Comparison of ENCODE assay signal across 21 cellular contexts in the genomic region with DNA sequence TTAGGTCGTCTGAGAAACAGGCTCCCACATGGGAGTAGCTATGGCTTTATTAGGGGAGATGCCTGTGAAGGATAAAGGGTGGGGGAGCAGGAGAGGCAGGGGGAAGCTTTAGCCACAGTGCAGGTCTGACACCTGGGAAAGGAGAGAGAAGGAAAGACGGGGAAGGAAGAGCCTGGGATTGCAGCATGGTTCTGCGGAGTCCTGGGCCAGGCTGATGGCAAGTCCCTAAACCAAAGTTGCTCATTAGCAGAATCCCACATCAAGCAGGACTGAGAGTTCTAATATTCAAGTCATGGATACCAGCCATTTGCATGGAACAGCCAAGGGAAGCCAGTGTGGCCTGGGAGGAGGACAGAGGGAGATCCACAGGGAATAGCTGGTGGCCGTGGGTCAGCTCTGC.
DNase-seq lines count a peak whose midpoint lies in the region; ATAC-seq and TF ChIP-seq lines count a peak whose summit lies in the region.
"Had no signal": no experiment of that assay in that cellular context is flagged by ENCODE, and none has a peak within 500 bp of the region (broad histone marks: within the 10 kb centered on the region; RNA-seq: fewer than 3 reads in every experiment).

No MANE protein-coding gene starts in this region.

- no peaks in the 10 kb centered on the region for H3K9me2 ChIP-seq in OCI-LY7 (ENCODE audit: insufficient read depth, low read length)

- CTCF ChIA-PET in OCI-LY7 (lab: Charles Lee; ENCODE audit: unreplicated experiment) = no interaction called here

- H3K27ac Mint-ChIP-seq in CD14-positive monocyte (no peak overlapping the region), chondrocyte (ENCODE audit: unreplicated experiment) (no peak overlapping the region)
- H3K27ac Mint-ChIP-seq: B cell; CD4-positive, CD25-positive, alpha-beta regulatory T cell; CD8-positive, alpha-beta memory T cell had no signal

- no peak overlapping the region for H3K4me2 ChIP-seq in OCI-LY7 (ENCODE audit: low read length)
- H3K4me2 ChIP-seq: BLaER1 treated with 17β-estradiol and CSF1 and Interleukin-3, amounts not matched to agents 10 nM and 100 nM had no signal

- no peaks in the 10 kb centered on the region for H3K4me1 ChIP-seq in OCI-LY7 (ENCODE audit: insufficient read depth, low read length, poor library complexity, severe bottlenecking)
- H3K4me1 ChIP-seq in body of pancreas = peaks cover 22% of the 10 kb centered on the region
- H3K4me1 ChIP-seq: HAP-1 had no signal

- POLR2A ChIA-PET in OCI-LY7 (lab: Charles Lee) = no interaction called here

- no TSS peak for BruUV-seq in OCI-LY7 (replicated peaks; lab: Mats Ljungman, UMichigan)

- WGBS in body of pancreas, 2 donors = 75 to 88% methylated on average over 4 of the region's 4 CpGs

- H2AFZ ChIP-seq in OCI-LY7 (ENCODE audit: low read length) = peak overlapping the region; percentile 95
- H2AFZ ChIP-seq: GM23248 had no signal

- intact Hi-C loops in CD14-positive monocyte (cut with micrococcal nuclease) = no loop called here
- intact Hi-C loops in OCI-LY7 (cut with micrococcal nuclease; ENCODE audit: unreplicated experiment) = no loop called here
- intact Hi-C loops in body of pancreas (cut with DNase I) = no loop called here

- no peak for TF ChIP-seq CTCF in CD14-positive monocyte (IDR thresholded peaks at IDR 0.05)
- no peak for TF ChIP-seq CTCF in OCI-LY7 (conservative IDR thresholded peaks at IDR 0.05; ENCODE audit: low read length)
- TF ChIP-seq CTCF in omental fat pad (IDR thresholded peaks at IDR 0.05) = no peak
- no peak for TF ChIP-seq CTCF in chondrocyte (IDR thresholded peaks at IDR 0.05)
- no peak for TF ChIP-seq CTCF in body of pancreas (IDR thresholded peaks at IDR 0.05)

- H3K27me3 Mint-ChIP-seq in CD14-positive monocyte (ENCODE audit: low read depth in 3 of 3) = peaks cover 3 to 6% (median 6%) of the 10 kb centered on the region in 3 donors
- peaks cover 28% of the 10 kb centered on the region for H3K27me3 Mint-ChIP-seq in chondrocyte (ENCODE audit: low read depth)
- H3K27me3 Mint-ChIP-seq: CD4-positive, CD25-positive, alpha-beta regulatory T cell had no signal

- ATAC-seq in omental fat pad (ENCODE audit: low FRiP score) (no peak), body of pancreas (no peak)
- ATAC-seq: GM12878, HepG2 had no signal

- H3K4me3 ChIP-seq in OCI-LY7 (ENCODE audit: low read depth, low read length, poor library complexity, severe bottlenecking) (no peak overlapping the region), body of pancreas (no peak overlapping the region)
- H3K4me3 ChIP-seq: BLaER1 treated with 17β-estradiol and CSF1 and Interleukin-3, amounts not matched to agents 10 nM and 100 nM; GM12878; GM23248; HAP-1 had no signal

- no peaks in the 10 kb centered on the region for H3K36me3 Mint-ChIP-seq in CD14-positive monocyte
- H3K36me3 Mint-ChIP-seq in chondrocyte (ENCODE audit: low read depth) = no peaks in the 10 kb centered on the region
- H3K36me3 Mint-ChIP-seq: CD4-positive, CD25-positive, alpha-beta regulatory T cell; CD8-positive, alpha-beta memory T cell had no signal

- no peaks in the 10 kb centered on the region for H4K20me1 ChIP-seq in OCI-LY7 (ENCODE audit: insufficient read depth, low read length)
- H4K20me1 ChIP-seq: BLaER1 treated with 17β-estradiol and CSF1 and Interleukin-3, amounts not matched to agents 10 nM and 100 nM had no signal

- H3K36me3 ChIP-seq in OCI-LY7 (ENCODE audit: insufficient read depth, low read length) (no peaks in the 10 kb centered on the region), body of pancreas (replicated peaks in 1 of 2; ENCODE audit: insufficient read depth in 1 of 2, low read depth in 2 of 2) (no peaks in the 10 kb centered on the region)
- H3K36me3 ChIP-seq: BLaER1 treated with 17β-estradiol and CSF1 and Interleukin-3, amounts not matched to agents 10 nM and 100 nM; HAP-1 had no signal

- H3K9me3 ChIP-seq in OCI-LY7 (ENCODE audit: low read length) (no peaks in the 10 kb centered on the region; the same call in 1 of the 2 replicates), body of pancreas (no peaks in the 10 kb centered on the region)
- H3K9me3 ChIP-seq: BLaER1 treated with 17β-estradiol and CSF1 and Interleukin-3, amounts not matched to agents 10 nM and 100 nM; HAP-1 had no signal

- H3K27me3 ChIP-seq in body of pancreas = no peaks in the 10 kb centered on the region
- H3K27me3 ChIP-seq: BLaER1 treated with 17β-estradiol and CSF1 and Interleukin-3, amounts not matched to agents 10 nM and 100 nM had no signal

- H3K27ac ChIP-seq in OCI-LY7 (ENCODE audit: low read depth, low read length, poor library complexity, severe bottlenecking) (no peak overlapping the region), body of pancreas (no peak overlapping the region)
- H3K27ac ChIP-seq: BLaER1 treated with 17β-estradiol and CSF1 and Interleukin-3, amounts not matched to agents 10 nM and 100 nM; GM23248 had no signal

- H3K4me1 Mint-ChIP-seq in CD14-positive monocyte (no peaks in the 10 kb centered on the region), chondrocyte (ENCODE audit: low read depth) (peaks cover 15% of the 10 kb centered on the region)
- H3K4me1 Mint-ChIP-seq: B cell; CD4-positive, CD25-positive, alpha-beta regulatory T cell; CD8-positive, alpha-beta memory T cell had no signal

- H3K79me2 ChIP-seq in OCI-LY7 (ENCODE audit: insufficient read depth, low read depth, low read length) = no peaks in the 10 kb centered on the region

- DNase-seq in CD14-positive monocyte (ENCODE audit: low spot score) (peak; percentile 22), OCI-LY7 (ENCODE audit: low spot score) (no peak), islet precursor cell (peak; percentile 40), omental fat pad (ENCODE audit: low spot score) (peak; percentile 19), chondrocyte (ENCODE audit: low spot score) (no peak), HuH-7.5 (ENCODE audit: low spot score) (no peak), body of pancreas (no peak)
- DNase-seq in activated CD4-positive, CD25-positive, alpha-beta regulatory T cell (lab: John Stamatoyannopoulos, UW) = no peak
- DNase-seq: 8988T; CD4-positive, CD25-positive, alpha-beta regulatory T cell; CD8-positive, alpha-beta memory T cell; COR-L47; DMS 273 treated with DMSO at 0.1 percent for 48 hours; DND-41; EL; GM23248 had no signal

- H3K9me3 Mint-ChIP-seq in CD14-positive monocyte = peaks cover 0 to 3% (median 0%) of the 10 kb centered on the region in 7 donors
- H3K9me3 Mint-ChIP-seq in chondrocyte (ENCODE audit: low read depth) = no peaks in the 10 kb centered on the region

- H3K4me3 Mint-ChIP-seq in CD14-positive monocyte (no peak overlapping the region), chondrocyte (ENCODE audit: unreplicated experiment) (no peak overlapping the region)
- H3K4me3 Mint-ChIP-seq: B cell; CD4-positive, CD25-positive, alpha-beta regulatory T cell; CD8-positive, alpha-beta memory T cell had no signal

- TF ChIP-seq POLR2A in body of pancreas (IDR thresholded peaks at IDR 0.05) = no peak

Comparison
In these comparisons a context has a peak if more than half of its experiments do, and no peak if none do; other contexts are left out.
1. DNase-seq: peak in CD14-positive monocyte (single experiment), islet precursor cell (single experiment) and omental fat pad (single experiment); none in OCI-LY7 (single experiment), chondrocyte (single experiment), activated CD4-positive, CD25-positive, alpha-beta regulatory T cell (0 of 4), HuH-7.5 (single experiment) and body of pancreas (0 of 4).